In the genomic region with DNA sequence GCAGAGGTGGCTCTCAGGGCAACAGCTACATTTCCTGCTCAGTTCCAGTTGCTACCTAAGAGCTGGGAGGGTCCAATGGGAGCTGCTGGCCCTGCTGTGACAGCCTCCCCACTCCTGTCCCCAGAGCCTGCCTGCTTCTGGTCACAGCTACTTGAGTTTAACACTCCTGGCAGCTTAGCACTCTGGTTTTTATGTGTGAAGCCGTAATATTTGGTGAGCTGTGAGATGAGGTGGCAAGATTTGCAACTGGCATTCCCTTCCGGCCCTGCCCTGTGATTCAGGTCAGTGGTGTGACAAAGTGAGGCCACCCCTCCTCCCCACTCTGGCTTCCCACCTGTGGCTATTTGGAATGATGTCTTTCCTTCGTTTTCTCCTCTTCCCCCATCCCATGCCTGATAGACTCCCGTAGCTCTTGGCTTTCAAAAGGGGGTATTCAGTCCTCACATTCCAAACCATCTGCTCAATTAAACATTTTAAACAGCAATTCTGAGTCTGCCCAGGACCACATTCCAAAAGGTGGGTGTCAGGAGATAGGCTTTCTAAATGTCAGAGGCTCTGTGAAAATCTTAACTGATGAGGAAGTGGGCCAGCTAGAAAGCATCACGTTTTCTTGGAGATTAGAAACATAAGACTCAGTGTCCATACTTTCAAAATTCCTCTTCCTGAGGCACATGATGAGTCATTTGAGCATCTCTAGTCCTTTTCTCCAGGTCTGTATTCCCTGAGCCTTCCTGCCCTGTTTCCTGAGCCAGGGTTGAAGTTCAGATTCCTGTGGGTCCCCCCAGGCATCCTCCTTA, we compare ENCODE assay signal across 9 cellular contexts.
A peak's percentile ranks its signal among the peaks of the same experiment; 100 is the strongest.
DNase-seq lines count a peak whose midpoint lies in the region; FAIRE-seq and TF ChIP-seq lines count a peak whose summit lies in the region.
"Had no signal": no experiment of that assay in that cellular context is flagged by ENCODE, and none has a peak within 500 bp of the region (broad histone marks: within the 10 kb centered on the region; RNA-seq: fewer than 3 reads in every experiment).

No MANE protein-coding gene starts in this region.

- DNase-seq in GM06990 (ENCODE audit: extremely low read depth, insufficient read length) (peak; percentile 20), NCI-H1092 (lab: John Stamatoyannopoulos, UW) (peak; percentile 32), astrocyte of the spinal cord (ENCODE audit: low read depth, low spot score) (peak; percentile 27), non-pigmented ciliary epithelial cell (ENCODE audit: low read depth) (peak; percentile 53), D721Med (ENCODE audit: insufficient read length, low spot score) (no peak), GM20000 (ENCODE audit: low spot score) (no peak), epidermal melanocyte (ENCODE audit: insufficient read length, low spot score) (no peak)
- DNase-seq in activated CD4-positive, alpha-beta T cell treated with anti-CD3 and anti-CD28 coated beads for 48 hours = no peak
- DNase-seq: activated naive CD8-positive, alpha-beta T cell treated with anti-CD3 and anti-CD28 coated beads for 36 hours had no signal

- no peaks in the 10 kb centered on the region for H3K27me3 ChIP-seq in GM06990 (replicated peaks; ENCODE audit: control insufficient read depth, insufficient read depth, low read length)

- no peak for FAIRE-seq in D721Med (lab: Jason Lieb, UNC)

- TF ChIP-seq CTCF in GM06990 (IDR thresholded peaks at IDR 0.05; ENCODE audit: insufficient read depth, low read length, poor library complexity, severe bottlenecking) (no peak), astrocyte of the spinal cord (IDR thresholded peaks at IDR 0.05; ENCODE audit: low read depth, low read length) (no peak), D721Med (IDR thresholded peaks at IDR 0.05; ENCODE audit: insufficient read depth, missing control alignments) (no peak), GM20000 (IDR thresholded peaks at IDR 0.05; ENCODE audit: extremely low read depth, missing control alignments) (no peak)

- in situ Hi-C loops in astrocyte of the spinal cord (cut with HindIII; ENCODE audit: low sequenced_read_pairs) = no loop called here

- no peaks in the 10 kb centered on the region for H3K36me3 ChIP-seq in GM06990 (ENCODE audit: control insufficient read depth, insufficient read depth, low read length)

- H3K4me3 ChIP-seq in GM06990 (replicated peaks; ENCODE audit: low read depth, low read length) (no peak overlapping the region), astrocyte of the spinal cord (ENCODE audit: low read depth, low read length) (no peak overlapping the region)

Comparison
In these comparisons a context has a peak if more than half of its experiments do, and no peak if none do; other contexts are left out.
1. DNase-seq: peak in GM06990 (single experiment), NCI-H1092 (single experiment), astrocyte of the spinal cord (single experiment) and non-pigmented ciliary epithelial cell (single experiment); none in activated CD4-positive, alpha-beta T cell treated with anti-CD3 and anti-CD28 coated beads for 48 hours (single experiment), D721Med (single experiment), GM20000 (single experiment) and epidermal melanocyte (single experiment).